ENCODE assay signal across 8 cellular contexts in the genomic region with DNA sequence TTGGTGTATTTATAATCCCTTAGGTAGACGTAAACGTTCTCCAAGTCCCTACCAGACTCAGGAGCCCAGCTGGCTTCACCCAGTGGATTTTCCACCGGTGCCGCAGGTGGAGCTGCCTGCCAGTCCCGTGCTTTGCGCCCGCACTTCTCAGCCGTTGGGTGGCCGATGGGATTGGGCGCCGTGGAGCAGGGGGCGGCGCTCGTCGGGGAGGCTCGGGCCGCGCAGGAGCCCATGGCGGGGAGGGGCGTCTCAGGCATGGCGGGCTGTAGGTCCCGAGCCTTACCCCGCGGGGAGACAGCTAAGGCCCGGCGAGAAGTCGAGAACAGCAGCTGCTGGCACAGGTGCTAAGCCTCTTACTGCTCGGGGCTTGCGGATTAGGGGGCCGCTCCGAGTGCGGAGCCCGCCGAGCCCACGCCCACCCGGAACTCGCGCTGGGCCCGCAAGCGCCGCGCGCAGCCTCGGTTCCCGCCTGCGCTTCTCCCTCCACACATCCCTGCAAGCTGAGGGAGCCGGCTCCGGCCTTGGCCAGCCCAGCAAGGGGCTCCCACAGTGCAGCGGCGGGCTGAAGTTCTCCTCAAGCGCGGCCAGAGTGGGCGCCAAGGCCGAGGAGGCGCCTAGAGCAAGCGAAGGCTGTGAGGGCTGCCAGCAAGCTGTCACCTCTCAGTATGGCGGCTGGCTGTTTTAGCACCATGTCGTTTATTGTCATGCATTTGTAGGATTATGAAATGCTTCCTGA. TPM values are rescaled to one million over a fixed set of nuclear protein-coding genes. Genes with fewer than 3 reads are reported as not detected.
DNase-seq lines count a peak whose midpoint lies in the region; ATAC-seq and TF ChIP-seq lines count a peak whose summit lies in the region.

No MANE protein-coding gene starts in this region.

- peaks cover 45% of the 10 kb centered on the region for H3K4me1 Mint-ChIP-seq in activated naive CD4-positive, alpha-beta T cell treated with anti-CD3 and anti-CD28 coated beads, Interleukin-2, amount 10 ng/mL, durations not matched to agents 7 days and 5 days

- H2AFZ ChIP-seq in parathyroid adenoma, result peak overlapping the region; percentile 99

- DNase-seq in SIG-M5 treated with dmso at 0.1 percent for 504 hours (lab: John Stamatoyannopoulos, UW; ENCODE audit: unreplicated experiment) (peak; percentile 42), SIG-M5 (lab: John Stamatoyannopoulos, UW) (no peak), SK-N-DZ (ENCODE audit: low spot score) (peak; percentile 70), Right ventricle myocardium superior (peak; percentile 79), transverse colon (peak; percentile 81)
- DNase-seq in activated naive CD4-positive, alpha-beta T cell treated with anti-CD3 and anti-CD28 coated beads, Interleukin-2, amount 10 ng/mL, durations not matched to agents 7 days and 5 days, result peak; percentile 84

- 1% methylated on average over 19 of the region's 58 CpGs; no CpG with 5 or more reads in 1 of the 2 donors for WGBS in transverse colon (ENCODE audit: low coverage in 1 of 2), 2 donors

- H3K27ac ChIP-seq in parathyroid adenoma, result peak overlapping the region; percentile 97
- H3K27ac ChIP-seq in transverse colon, result peak overlapping the region; percentile 88 to 90 (median 89)

- H3K27me3 Mint-ChIP-seq in activated naive CD4-positive, alpha-beta T cell treated with anti-CD3 and anti-CD28 coated beads, Interleukin-2, amount 10 ng/mL, durations not matched to agents 7 days and 5 days, result peaks cover 13% of the 10 kb centered on the region

- no peaks in the 10 kb centered on the region for H3K36me3 ChIP-seq in parathyroid adenoma (ENCODE audit: control insufficient read depth, insufficient read depth, low read length)
- no peaks in the 10 kb centered on the region for H3K36me3 ChIP-seq in transverse colon

- H3K9me3 ChIP-seq in parathyroid adenoma (ENCODE audit: control insufficient read depth, low read length) (no peaks in the 10 kb centered on the region), transverse colon (no peaks in the 10 kb centered on the region)

- peak; percentile 61 for TF ChIP-seq POLR2A in transverse colon (IDR thresholded peaks at IDR 0.05)

- peak; percentile 5 for TF ChIP-seq CTCF in parathyroid adenoma (IDR thresholded peaks at IDR 0.05)
- no peak for TF ChIP-seq CTCF in transverse colon (IDR thresholded peaks at IDR 0.05)

- CTCF ChIA-PET in activated naive CD4-positive, alpha-beta T cell treated with anti-CD3 and anti-CD28 coated beads, Interleukin-2, amount 10 ng/mL, durations not matched to agents 7 days and 5 days (lab: Charles Lee), result interaction anchor here (0.7 to 1.2 kb wide), 3 partner anchors 18 to 150 kb away, joined by 3 to 7 read pairs (median 3); no protein-coding TSS in a partner anchor

- peaks cover 5% of the 10 kb centered on the region for H3K4me1 ChIP-seq in parathyroid adenoma
- peaks cover 0 to 17% (median 11%) of the 10 kb centered on the region in 4 donors for H3K4me1 ChIP-seq in transverse colon

- H3K4me2 ChIP-seq in parathyroid adenoma (ENCODE audit: low read length), result peak overlapping the region; percentile 83

- H3K36me3 Mint-ChIP-seq in activated naive CD4-positive, alpha-beta T cell treated with anti-CD3 and anti-CD28 coated beads, Interleukin-2, amount 10 ng/mL, durations not matched to agents 7 days and 5 days, result peaks cover 12% of the 10 kb centered on the region

- H3K9me3 Mint-ChIP-seq in activated naive CD4-positive, alpha-beta T cell treated with anti-CD3 and anti-CD28 coated beads, Interleukin-2, amount 10 ng/mL, durations not matched to agents 7 days and 5 days, result peaks cover 8% of the 10 kb centered on the region

- peak; percentile 79 for ATAC-seq in Right ventricle myocardium superior (ENCODE audit: poor library complexity)

- intact Hi-C loops in Right ventricle myocardium superior (cut with DNase I) (loop anchor here (10.0 kb wide), 1 partner anchor 118 kb away; no protein-coding TSS in a partner anchor), transverse colon (cut with DNase I; ENCODE audit: low total_unique reads) (loop anchor here (10.0 kb wide), 1 partner anchor 58 kb away; the partner anchor contains the start of gene TRIM27)

- TF ChIP-seq EP300 in Ishikawa (IDR thresholded peaks at IDR 0.05; ENCODE audit: borderline replicate concordance) (no peak), transverse colon (IDR thresholded peaks at IDR 0.05; ENCODE audit: low read depth) (no peak)

- H3K4me3 ChIP-seq in parathyroid adenoma (ENCODE audit: low read depth, low read length) (peak overlapping the region; percentile 73), transverse colon (peak overlapping the region; percentile 62 to 74 (median 74))

- in situ Hi-C loops in transverse colon (cut with MboI; ENCODE audit: low pct_ligation_motif_present in 1 of 4, low pct_unique_long_range_greater_than_20kb in 1 of 4, low sequenced_read_pairs in 3 of 4), result loop anchor here in 1 of 4 donors (10.0 kb wide), 1 partner anchor 118 kb away; no protein-coding TSS in a partner anchor

- H3K27me3 ChIP-seq in parathyroid adenoma (ENCODE audit: control insufficient read depth, insufficient read depth, low read length), result no peaks in the 10 kb centered on the region
- no peaks in the 10 kb centered on the region for H3K27me3 ChIP-seq in transverse colon

- H3K27ac Mint-ChIP-seq in activated naive CD4-positive, alpha-beta T cell treated with anti-CD3 and anti-CD28 coated beads, Interleukin-2, amount 10 ng/mL, durations not matched to agents 7 days and 5 days, result peak overlapping the region; percentile 94

- H3K79me2 ChIP-seq in parathyroid adenoma, result no peaks in the 10 kb centered on the region

- peak overlapping the region; percentile 78 for H3K4me3 Mint-ChIP-seq in activated naive CD4-positive, alpha-beta T cell treated with anti-CD3 and anti-CD28 coated beads, Interleukin-2, amount 10 ng/mL, durations not matched to agents 7 days and 5 days

- TF ChIP-seq RAD21 in Ishikawa (IDR thresholded peaks at IDR 0.05; ENCODE audit: low read depth), result no peak

- peak overlapping the region; percentile 62 for H3K9ac ChIP-seq in parathyroid adenoma

TF ChIP-seq in Ishikawa, 13 proteins besides CTCF, POLR2A, EP300 and RAD21:
- TF ChIP-seq EGR1 (IDR thresholded peaks at IDR 0.05), result no peak; the same call in none of the 2 replicates
- no peak for TF ChIP-seq FOXM1 (IDR thresholded peaks at IDR 0.05; ENCODE audit: borderline replicate concordance, low read depth)
- no peak for TF ChIP-seq CREB1 (IDR thresholded peaks at IDR 0.05; ENCODE audit: low read depth)
- peak; percentile 75 for TF ChIP-seq MAX (IDR thresholded peaks at IDR 0.05)
- no peak for TF ChIP-seq TCF12 (IDR thresholded peaks at IDR 0.05; ENCODE audit: low read depth)
- peak; percentile 72 for TF ChIP-seq YY1 (IDR thresholded peaks at IDR 0.05; ENCODE audit: low read depth)
- no peak for TF ChIP-seq TEAD4 (IDR thresholded peaks at IDR 0.05)
- peak; percentile 54 for TF ChIP-seq TAF1 (IDR thresholded peaks at IDR 0.05; ENCODE audit: low read depth)
- TF ChIP-seq, protein P1, sequence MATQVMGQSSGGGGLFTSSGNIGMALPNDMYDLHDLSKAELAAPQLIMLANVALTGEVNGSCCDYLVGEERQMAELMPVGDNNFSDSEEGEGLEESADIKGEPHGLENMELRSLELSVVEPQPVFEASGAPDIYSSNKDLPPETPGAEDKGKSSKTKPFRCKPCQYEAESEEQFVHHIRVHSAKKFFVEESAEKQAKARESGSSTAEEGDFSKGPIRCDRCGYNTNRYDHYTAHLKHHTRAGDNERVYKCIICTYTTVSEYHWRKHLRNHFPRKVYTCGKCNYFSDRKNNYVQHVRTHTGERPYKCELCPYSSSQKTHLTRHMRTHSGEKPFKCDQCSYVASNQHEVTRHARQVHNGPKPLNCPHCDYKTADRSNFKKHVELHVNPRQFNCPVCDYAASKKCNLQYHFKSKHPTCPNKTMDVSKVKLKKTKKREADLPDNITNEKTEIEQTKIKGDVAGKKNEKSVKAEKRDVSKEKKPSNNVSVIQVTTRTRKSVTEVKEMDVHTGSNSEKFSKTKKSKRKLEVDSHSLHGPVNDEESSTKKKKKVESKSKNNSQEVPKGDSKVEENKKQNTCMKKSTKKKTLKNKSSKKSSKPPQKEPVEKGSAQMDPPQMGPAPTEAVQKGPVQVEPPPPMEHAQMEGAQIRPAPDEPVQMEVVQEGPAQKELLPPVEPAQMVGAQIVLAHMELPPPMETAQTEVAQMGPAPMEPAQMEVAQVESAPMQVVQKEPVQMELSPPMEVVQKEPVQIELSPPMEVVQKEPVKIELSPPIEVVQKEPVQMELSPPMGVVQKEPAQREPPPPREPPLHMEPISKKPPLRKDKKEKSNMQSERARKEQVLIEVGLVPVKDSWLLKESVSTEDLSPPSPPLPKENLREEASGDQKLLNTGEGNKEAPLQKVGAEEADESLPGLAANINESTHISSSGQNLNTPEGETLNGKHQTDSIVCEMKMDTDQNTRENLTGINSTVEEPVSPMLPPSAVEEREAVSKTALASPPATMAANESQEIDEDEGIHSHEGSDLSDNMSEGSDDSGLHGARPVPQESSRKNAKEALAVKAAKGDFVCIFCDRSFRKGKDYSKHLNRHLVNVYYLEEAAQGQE (IDR thresholded peaks at IDR 0.05; ENCODE audit: low read depth), result no peak
- 0 out of 2 replicates have a peak, but pooled peaks have one; percentile 37 for TF ChIP-seq ZBTB7A (IDR thresholded peaks at IDR 0.05; ENCODE audit: low read depth)
- TF ChIP-seq USF1 (IDR thresholded peaks at IDR 0.05), result no peak

RNA-seq across cellular contexts. Expression of gene TRIM27, which starts 57.3 kb away (rescaled TPM):
- 74.0 and 84.2 TPM in 2 replicates for polyA plus RNA-seq in SK-N-DZ (2014; cell fraction: cytosol; rRNA removed)
- 121 and 154 TPM in 2 replicates for polyA plus RNA-seq in SK-N-DZ (2014; cell fraction: nucleus; rRNA removed)
- total RNA-seq in Right ventricle myocardium superior (15.7 TPM), transverse colon (100 to 1,000 TPM in 1 of 4 donors, 10 to 100 TPM in 3; 27.3 to 237 (median 48.9) TPM)
